Comparison of ENCODE assay signal across 1 cellular context in genomic region chr15:49620658-49621326, GRCh38.
A peak's percentile ranks its signal among the peaks of the same experiment; 100 is the strongest.
TF ChIP-seq lines count a peak whose summit lies in the region.

Gene DTWD1, plus strand, starts transcription at chr15:49621048. Its CDS starts 4,120 bp downstream, at chr15:49625168.
Gene FAM227B, minus strand, starts transcription at chr15:49620818. Its CDS starts 5,647 bp downstream, at chr15:49615171.

TF ChIP-seq in HepG2, 621 proteins besides CTCF, POLR2A, EP300 and RAD21 (continued from another document and continues in another):
- TF ChIP-seq ARID3A (IDR thresholded peaks at IDR 0.05; ENCODE audit: low read depth, low read length) = peak; percentile 66; the same call in 1 of the 2 replicates
- no peak for TF ChIP-seq USF2 (IDR thresholded peaks at IDR 0.05; ENCODE audit: low read depth, low read length)
- TF ChIP-seq USF2 (CRISPR knock-in tag; IDR thresholded peaks at IDR 0.05; ENCODE audit: borderline replicate concordance) = peak; percentile 31; the same call in 1 of the 2 replicates
- TF ChIP-seq RFXAP (CRISPR knock-in tag; IDR thresholded peaks at IDR 0.05; ENCODE audit: borderline replicate concordance) = peak; percentile 97
- peak; percentile 81; the same call in 1 of the 2 replicates for TF ChIP-seq ZNF557 (CRISPR knock-in tag; IDR thresholded peaks at IDR 0.05)
- TF ChIP-seq ZNF138 (CRISPR knock-in tag; IDR thresholded peaks at IDR 0.05; ENCODE audit: low read depth) = no peak
- TF ChIP-seq MXI1 (IDR thresholded peaks at IDR 0.05; ENCODE audit: borderline replicate concordance, low read depth, low read length) = peak; percentile 95; the same call in 2 of the 3 replicates
- TF ChIP-seq GABPA (IDR thresholded peaks at IDR 0.05; ENCODE audit: low read depth, low read length) = peak; percentile 82
- peak; percentile 93 for TF ChIP-seq GABPA (CRISPR knock-in tag; IDR thresholded peaks at IDR 0.05; ENCODE audit: low read depth)
- peak; percentile 79 for TF ChIP-seq FOSL2 (CRISPR knock-in tag; IDR thresholded peaks at IDR 0.05)
- peak; percentile 99 for TF ChIP-seq ZNF614 (CRISPR knock-in tag; IDR thresholded peaks at IDR 0.05; ENCODE audit: borderline replicate concordance)
- TF ChIP-seq ASH2L (IDR thresholded peaks at IDR 0.05; ENCODE audit: insufficient read length, low read depth, low read length) = peak; percentile 100
- peak; percentile 95; the same call in 1 of the 2 replicates for TF ChIP-seq ZSCAN5A (CRISPR knock-in tag; IDR thresholded peaks at IDR 0.05; ENCODE audit: borderline replicate concordance)
- peak; percentile 98 for TF ChIP-seq ZNF44 (CRISPR knock-in tag; IDR thresholded peaks at IDR 0.05)
- TF ChIP-seq REST (IDR thresholded peaks at IDR 0.05; ENCODE audit: borderline replicate concordance in 1 of 2, low read depth in 1 of 2, low read length in 2 of 2) = no peak; a peak in 1 of 4 replicates
- TF ChIP-seq MED13 (CRISPR knock-in tag; IDR thresholded peaks at IDR 0.05) = peak; percentile 83
- peak; percentile 76 for TF ChIP-seq ZNF121 (CRISPR knock-in tag; IDR thresholded peaks at IDR 0.05)
- 0 out of 2 replicates have a peak, but pooled peaks have one; percentile 36 for TF ChIP-seq EEA1 (CRISPR knock-in tag; IDR thresholded peaks at IDR 0.05; ENCODE audit: borderline replicate concordance)
- peak; percentile 83 for TF ChIP-seq ZNF784 (CRISPR knock-in tag; IDR thresholded peaks at IDR 0.05; ENCODE audit: borderline replicate concordance)
- peak; percentile 74; the same call in 1 of the 2 replicates for TF ChIP-seq ESRRA (CRISPR knock-in tag; IDR thresholded peaks at IDR 0.05; ENCODE audit: low read depth)
- no peak for TF ChIP-seq MBNL3 (CRISPR knock-in tag; conservative IDR thresholded peaks at IDR 0.05)
- TF ChIP-seq AKAP8 (CRISPR knock-in tag; IDR thresholded peaks at IDR 0.05) = peak; percentile 57; the same call in 1 of the 2 replicates
- no peak for TF ChIP-seq ZNF530 (CRISPR knock-in tag; IDR thresholded peaks at IDR 0.05; ENCODE audit: low read depth)
- no peak for TF ChIP-seq SCMH1 (CRISPR knock-in tag; IDR thresholded peaks at IDR 0.05; ENCODE audit: borderline replicate concordance)
- TF ChIP-seq ZKSCAN8 (CRISPR knock-in tag; IDR thresholded peaks at IDR 0.05; ENCODE audit: borderline replicate concordance) = peak; percentile 82; the same call in 1 of the 2 replicates
- peak; percentile 99 for TF ChIP-seq XRCC5 (optimal IDR thresholded peaks at IDR 0.05; ENCODE audit: low read length)
- no peak for TF ChIP-seq CC2D1A (CRISPR knock-in tag; IDR thresholded peaks at IDR 0.05)
- peak; percentile 99 for TF ChIP-seq ZNF318 (CRISPR knock-in tag; IDR thresholded peaks at IDR 0.05)
- no peak; the same call in 1 of the 2 replicates for TF ChIP-seq SNAPC5 (CRISPR knock-in tag; IDR thresholded peaks at IDR 0.05; ENCODE audit: borderline replicate concordance)
- TF ChIP-seq PAF1 (CRISPR knock-in tag; IDR thresholded peaks at IDR 0.05) = no peak
- no peak; the same call in 1 of the 2 replicates for TF ChIP-seq ZNF484 (CRISPR knock-in tag; IDR thresholded peaks at IDR 0.05; ENCODE audit: borderline replicate concordance, low read depth)
- peak; percentile 96 for TF ChIP-seq ZNF205 (CRISPR knock-in tag; IDR thresholded peaks at IDR 0.05)
- TF ChIP-seq SMC3 (IDR thresholded peaks at IDR 0.05; ENCODE audit: low read length) = no peak
- TF ChIP-seq IRF9 (CRISPR knock-in tag; IDR thresholded peaks at IDR 0.05; ENCODE audit: borderline replicate concordance) = peak; percentile 76
- peak; percentile 65 for TF ChIP-seq NFYC (CRISPR knock-in tag; IDR thresholded peaks at IDR 0.05)
- TF ChIP-seq TFE3 (CRISPR knock-in tag; IDR thresholded peaks at IDR 0.05) = peak; percentile 74; the same call in 1 of the 2 replicates
